Comparison of ENCODE assay signal across 29 cellular contexts in genomic region chr1:196701144-196701543, GRCh38.
"Had no signal": no experiment of that assay in that cellular context is flagged by ENCODE, and none has a peak within 500 bp of the region (broad histone marks: within the 10 kb centered on the region; RNA-seq: fewer than 3 reads in every experiment).

No MANE protein-coding gene starts in this region.

- H3K9me3 ChIP-seq: suprapubic skin, testis, thoracic aorta, thyroid gland, tibial artery, tibial nerve, transverse colon, upper lobe of left lung, upper lobe of right lung, uterus, vagina had no signal

- ATAC-seq: stimulated activated effector memory CD8-positive, alpha-beta T cell treated with anti-CD3 and anti-CD28 coated beads, Interleukin-12 subunit alpha, Interleukin-12 subunit beta, amount 100 ng/mL, for 72 hours; stimulated activated naive B cell treated with anti-CD40 and anti-IgM and Interleukin-4, amounts not matched to agents 10 μg/mL and 1 μg/mL and 100 μg/mL, for 72 hours; stimulated activated naive CD8-positive, alpha-beta T cell treated with anti-CD3 and anti-CD28 coated beads, Interleukin-15, amount 100 ng/mL, for 72 hours; stimulated activated naive CD8-positive, alpha-beta T cell treated with anti-CD3 and anti-CD28 coated beads, Interleukin-15, Interleukin-2, amounts not matched to agents 100 U/mL and 50 U/mL, for 24 hours; upper lobe of right lung had no signal

- H3K27ac ChIP-seq: stomach, suprapubic skin, testis, thoracic aorta, thyroid gland, tibial artery, tibial nerve, transverse colon, upper lobe of left lung, upper lobe of right lung, uterus, vagina had no signal

- H3K4me3 Mint-ChIP-seq: stimulated activated effector memory CD8-positive, alpha-beta T cell treated with anti-CD3 and anti-CD28 coated beads, Interleukin-12 subunit alpha, Interleukin-12 subunit beta, amount 100 ng/mL, for 72 hours; stimulated activated memory B cell treated with anti-CD40 and anti-IgM and Interleukin-4, amounts not matched to agents 10 μg/mL and 1 μg/mL and 100 μg/mL, for 72 hours; stimulated activated naive B cell treated with anti-CD40 and anti-IgM and Interleukin-4, amounts not matched to agents 10 μg/mL and 1 μg/mL and 100 μg/mL, for 72 hours; stimulated activated naive CD8-positive, alpha-beta T cell treated with anti-CD3 and anti-CD28 coated beads, Interleukin-15, amount 100 ng/mL, for 72 hours; stimulated activated naive CD8-positive, alpha-beta T cell treated with anti-CD3 and anti-CD28 coated beads, Interleukin-15, Interleukin-2, amounts not matched to agents 100 ng/mL and 50 ng/mL, for 24 hours; type B pancreatic cell had no signal

- H3K27ac Mint-ChIP-seq: stimulated activated effector memory CD8-positive, alpha-beta T cell treated with anti-CD3 and anti-CD28 coated beads, Interleukin-12 subunit alpha, Interleukin-12 subunit beta, amount 100 ng/mL, for 72 hours; stimulated activated memory B cell treated with anti-CD40 and anti-IgM and Interleukin-4, amounts not matched to agents 10 μg/mL and 1 μg/mL and 100 μg/mL, for 72 hours; stimulated activated naive B cell treated with anti-CD40 and anti-IgM and Interleukin-4, amounts not matched to agents 10 μg/mL and 1 μg/mL and 100 μg/mL, for 72 hours; stimulated activated naive CD8-positive, alpha-beta T cell treated with anti-CD3 and anti-CD28 coated beads, Interleukin-15, amount 100 ng/mL, for 72 hours; stimulated activated naive CD8-positive, alpha-beta T cell treated with anti-CD3 and anti-CD28 coated beads, Interleukin-15, Interleukin-2, amounts not matched to agents 100 ng/mL and 50 ng/mL, for 24 hours; type B pancreatic cell had no signal

- H3K36me3 Mint-ChIP-seq: stimulated activated effector memory CD8-positive, alpha-beta T cell treated with anti-CD3 and anti-CD28 coated beads, Interleukin-12 subunit alpha, Interleukin-12 subunit beta, amount 100 ng/mL, for 72 hours; stimulated activated memory B cell treated with anti-CD40 and anti-IgM and Interleukin-4, amounts not matched to agents 10 μg/mL and 1 μg/mL and 100 μg/mL, for 72 hours; stimulated activated naive B cell treated with anti-CD40 and anti-IgM and Interleukin-4, amounts not matched to agents 10 μg/mL and 1 μg/mL and 100 μg/mL, for 72 hours; type B pancreatic cell had no signal

- H3K36me3 ChIP-seq: suprapubic skin, thoracic aorta, thyroid gland, transverse colon, upper lobe of left lung, upper lobe of right lung, uterus, vagina had no signal

- H3K9me3 Mint-ChIP-seq: stimulated activated memory B cell treated with anti-CD40 and anti-IgM and Interleukin-4, amounts not matched to agents 10 μg/mL and 1 μg/mL and 100 μg/mL, for 72 hours; type B pancreatic cell had no signal

- H3K4me3 ChIP-seq: stomach, suprapubic skin, testis, thoracic aorta, thyroid gland, tibial artery, tibial nerve, transverse colon, upper lobe of left lung, upper lobe of right lung, uterus, vagina had no signal

- H3K27me3 Mint-ChIP-seq: stimulated activated memory B cell treated with anti-CD40 and anti-IgM and Interleukin-4, amounts not matched to agents 10 μg/mL and 1 μg/mL and 100 μg/mL, for 72 hours; stimulated activated naive B cell treated with anti-CD40 and anti-IgM and Interleukin-4, amounts not matched to agents 10 μg/mL and 1 μg/mL and 100 μg/mL, for 72 hours; stimulated activated naive CD8-positive, alpha-beta T cell treated with anti-CD3 and anti-CD28 coated beads, Interleukin-15, Interleukin-2, amounts not matched to agents 100 ng/mL and 50 ng/mL, for 24 hours; type B pancreatic cell had no signal

- DNase-seq: stimulated activated CD4-positive, alpha-beta T cell treated with anti-CD3 and anti-CD28 coated beads, Interleukin-2, amount 100 ng/mL, for 48 hours; stimulated activated CD4-positive, alpha-beta T cell treated with anti-CD3 and anti-CD28 coated beads, Interleukin-4, amount 100 ng/mL, for 1 hour; stimulated activated CD4-positive, alpha-beta T cell treated with anti-CD3 and anti-CD28 coated beads, Interleukin-4, amount 100 ng/mL, for 24 hours; stimulated activated CD4-positive, alpha-beta T cell treated with anti-CD3 and anti-CD28 coated beads, Interleukin-4, amount 100 ng/mL, for 4 hours; stimulated activated CD8-positive, alpha-beta memory T cell treated with anti-CD3 and anti-CD28 coated beads, Interleukin-4, amount 100 ng/mL, for 48 hours; stimulated activated naive B cell treated with anti-CD40 and anti-IgM and Interleukin-4, amounts not matched to agents 10 μg/mL and 1 μg/mL and 100 μg/mL, for 72 hours; stimulated activated naive CD4-positive, alpha-beta T cell; stimulated activated naive CD4-positive, alpha-beta T cell treated with Interleukin-2 at 50 U/mL for 16 hours; stimulated activated naive CD8-positive, alpha-beta T cell treated with anti-CD3 and anti-CD28 coated beads, Interleukin-15, amount 100 ng/mL, for 72 hours; stimulated activated naive CD8-positive, alpha-beta T cell treated with anti-CD3 and anti-CD28 coated beads, Interleukin-15, Interleukin-2, amounts not matched to agents 100 U/mL and 50 U/mL, for 24 hours; stomach; substantia nigra; testis; thyroid gland; tibial artery; transverse colon; trophoblast cell; upper lobe of left lung; upper lobe of right lung; uterus had no signal

- FAIRE-seq: urothelium cell line had no signal

- H3K4me1 ChIP-seq: stomach, suprapubic skin, testis, thyroid gland, tibial artery, tibial nerve, transverse colon, upper lobe of left lung, upper lobe of right lung, uterus, vagina had no signal

- H3K27me3 ChIP-seq: stomach, suprapubic skin, testis, thyroid gland, tibial artery, tibial nerve, transverse colon, upper lobe of left lung, upper lobe of right lung, uterus, vagina had no signal

- H3K4me1 Mint-ChIP-seq: stimulated activated effector memory CD8-positive, alpha-beta T cell treated with anti-CD3 and anti-CD28 coated beads, Interleukin-12 subunit alpha, Interleukin-12 subunit beta, amount 100 ng/mL, for 72 hours; stimulated activated memory B cell treated with anti-CD40 and anti-IgM and Interleukin-4, amounts not matched to agents 10 μg/mL and 1 μg/mL and 100 μg/mL, for 72 hours; stimulated activated naive B cell treated with anti-CD40 and anti-IgM and Interleukin-4, amounts not matched to agents 10 μg/mL and 1 μg/mL and 100 μg/mL, for 72 hours; stimulated activated naive CD8-positive, alpha-beta T cell treated with anti-CD3 and anti-CD28 coated beads, Interleukin-15, amount 100 ng/mL, for 72 hours had no signal
